In genomic region chr10:97332586-97333350, GRCh38 we compare ENCODE assay signal across 8 cellular contexts.
DNase-seq lines count a peak whose midpoint lies in the region; ATAC-seq and TF ChIP-seq lines count a peak whose summit lies in the region.

No MANE protein-coding gene starts in this region.

- no peak for ATAC-seq in GM21717 (IDR thresholded peaks at IDR 0.05; ENCODE audit: unreplicated experiment)
- no peak for ATAC-seq in GM18873 (IDR thresholded peaks at IDR 0.05; ENCODE audit: low FRiP score, unreplicated experiment)
- ATAC-seq in GM21786 (IDR thresholded peaks at IDR 0.05; ENCODE audit: unreplicated experiment) = no peak

- TF ChIP-seq CTCF in KMS-11 (conservative IDR thresholded peaks at IDR 0.05; ENCODE audit: low read depth, low read length) (peak; percentile 9; the same call in 1 of the 2 replicates), neutrophil (IDR thresholded peaks at IDR 0.05) (no peak)

- DNase-seq in DMS53 (lab: John Stamatoyannopoulos, UW) = peak; percentile 71
- DNase-seq in glomerular visceral epithelial cell (ENCODE audit: extremely low spot score) = peak; percentile 74

- no peaks in the 10 kb centered on the region for H3K9me3 ChIP-seq in neutrophil

- peak overlapping the region; percentile 92 for H3K9ac ChIP-seq in KMS-11

- peaks cover 2% of the 10 kb centered on the region for H3K36me3 Mint-ChIP-seq in activated naive CD8-positive, alpha-beta T cell

- no peaks in the 10 kb centered on the region for H4K20me1 ChIP-seq in KMS-11 (ENCODE audit: insufficient read depth)

- H3K4me3 ChIP-seq in KMS-11 (IDR thresholded peaks at IDR 0.05; ENCODE audit: insufficient read depth, low read depth, low read length) (no peak overlapping the region), neutrophil (ENCODE audit: low read depth in 1 of 2, low read length in 1 of 2) (peak overlapping the region; percentile 88 to 89)

- H2AFZ ChIP-seq in KMS-11 (ENCODE audit: low read depth) = peak overlapping the region; percentile 29

- no peaks in the 10 kb centered on the region for H3K9me3 Mint-ChIP-seq in activated naive CD8-positive, alpha-beta T cell (ENCODE audit: low read depth)

- peak overlapping the region; percentile 90 for H3K4me3 Mint-ChIP-seq in activated naive CD8-positive, alpha-beta T cell

- H3K27me3 ChIP-seq in KMS-11 (ENCODE audit: insufficient read depth, low read depth) = no peaks in the 10 kb centered on the region; the same call in 1 of the 2 replicates
- no peaks in the 10 kb centered on the region for H3K27me3 ChIP-seq in neutrophil

- H3K4me1 Mint-ChIP-seq in activated naive CD8-positive, alpha-beta T cell (ENCODE audit: low read depth) = peaks cover 56% of the 10 kb centered on the region

- peaks cover 46% of the 10 kb centered on the region for H3K4me1 ChIP-seq in KMS-11 (ENCODE audit: low read depth, poor library complexity, severe bottlenecking)
- peaks cover 62 to 70% of the 10 kb centered on the region in 2 experiments for H3K4me1 ChIP-seq in neutrophil (ENCODE audit: control insufficient read depth in 1 of 2, insufficient read depth in 1 of 2, low read depth in 1 of 2, low read length in 1 of 2)

- peak overlapping the region; percentile 89 for H3K27ac Mint-ChIP-seq in activated naive CD8-positive, alpha-beta T cell

- peak overlapping the region; percentile 96 for H3K4me2 ChIP-seq in KMS-11

- H3K27me3 Mint-ChIP-seq in activated naive CD8-positive, alpha-beta T cell = no peaks in the 10 kb centered on the region

- H3K36me3 ChIP-seq in KMS-11 (ENCODE audit: insufficient read depth) = no peaks in the 10 kb centered on the region
- peaks cover 56% of the 10 kb centered on the region for H3K36me3 ChIP-seq in neutrophil

- H3K27ac ChIP-seq in KMS-11 (peak overlapping the region; percentile 92), neutrophil (peak overlapping the region; percentile 99)

- H3K79me2 ChIP-seq in KMS-11 (ENCODE audit: insufficient read depth, low read depth) = peaks cover 42% of the 10 kb centered on the region
